ENCODE assay signal across 8 cellular contexts in genomic region chr11:78615724-78616123, GRCh38.
"Had no signal": no experiment of that assay in that cellular context is flagged by ENCODE, and none has a peak within 500 bp of the region (broad histone marks: within the 10 kb centered on the region; RNA-seq: fewer than 3 reads in every experiment).

No MANE protein-coding gene starts in this region.

- H3K4me3 ChIP-seq: esophagus squamous epithelium, stomach, thoracic aorta had no signal

- H3K27me3 ChIP-seq: stomach had no signal

- DNase-seq: activated CD4-positive, alpha-beta T cell treated with anti-CD3 and anti-CD28 coated beads for 48 hours; activated CD8-positive, alpha-beta T cell treated with anti-CD3 and anti-CD28 coated beads, Interleukin-2, amount 10 ng/mL, durations not matched to agents 7 days and 5 days; activated naive CD4-positive, alpha-beta T cell treated with anti-CD3 and anti-CD28 coated beads for 36 hours; esophagus squamous epithelium; nephron progenitor cell; stimulated activated CD4-positive, alpha-beta T cell treated with anti-CD3 and anti-CD28 coated beads, Interleukin-4, amount 100 ng/mL, for 24 hours; stomach had no signal

- H3K36me3 ChIP-seq: esophagus squamous epithelium, stomach, thoracic aorta had no signal
